In the genomic region with DNA sequence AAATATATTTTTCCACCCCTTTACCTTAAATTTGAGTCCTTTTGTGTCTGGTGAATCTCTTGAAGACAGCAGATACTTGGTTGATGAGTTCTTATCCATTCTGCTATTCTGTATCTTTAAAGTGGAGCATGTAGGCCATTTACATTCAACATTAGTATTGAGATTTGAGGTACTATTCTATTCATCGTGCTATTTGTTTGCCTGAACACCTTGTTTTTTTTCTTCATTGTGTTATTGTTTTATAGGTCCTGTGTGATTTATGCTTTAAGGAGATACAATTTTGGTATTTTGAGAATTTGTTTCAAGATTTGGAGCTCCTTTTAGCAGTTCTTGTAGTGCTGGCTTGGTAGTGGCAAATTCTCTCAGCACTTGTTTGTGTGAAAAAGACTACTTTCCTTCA, we compare ENCODE assay signal across 1 cellular context.
TF ChIP-seq lines count a peak whose summit lies in the region.

No MANE protein-coding gene starts in this region.

TF ChIP-seq in WTC11, 78 proteins besides CTCF, POLR2A, EP300 and RAD21 (continued from another document):
- TF ChIP-seq, protein P1, sequence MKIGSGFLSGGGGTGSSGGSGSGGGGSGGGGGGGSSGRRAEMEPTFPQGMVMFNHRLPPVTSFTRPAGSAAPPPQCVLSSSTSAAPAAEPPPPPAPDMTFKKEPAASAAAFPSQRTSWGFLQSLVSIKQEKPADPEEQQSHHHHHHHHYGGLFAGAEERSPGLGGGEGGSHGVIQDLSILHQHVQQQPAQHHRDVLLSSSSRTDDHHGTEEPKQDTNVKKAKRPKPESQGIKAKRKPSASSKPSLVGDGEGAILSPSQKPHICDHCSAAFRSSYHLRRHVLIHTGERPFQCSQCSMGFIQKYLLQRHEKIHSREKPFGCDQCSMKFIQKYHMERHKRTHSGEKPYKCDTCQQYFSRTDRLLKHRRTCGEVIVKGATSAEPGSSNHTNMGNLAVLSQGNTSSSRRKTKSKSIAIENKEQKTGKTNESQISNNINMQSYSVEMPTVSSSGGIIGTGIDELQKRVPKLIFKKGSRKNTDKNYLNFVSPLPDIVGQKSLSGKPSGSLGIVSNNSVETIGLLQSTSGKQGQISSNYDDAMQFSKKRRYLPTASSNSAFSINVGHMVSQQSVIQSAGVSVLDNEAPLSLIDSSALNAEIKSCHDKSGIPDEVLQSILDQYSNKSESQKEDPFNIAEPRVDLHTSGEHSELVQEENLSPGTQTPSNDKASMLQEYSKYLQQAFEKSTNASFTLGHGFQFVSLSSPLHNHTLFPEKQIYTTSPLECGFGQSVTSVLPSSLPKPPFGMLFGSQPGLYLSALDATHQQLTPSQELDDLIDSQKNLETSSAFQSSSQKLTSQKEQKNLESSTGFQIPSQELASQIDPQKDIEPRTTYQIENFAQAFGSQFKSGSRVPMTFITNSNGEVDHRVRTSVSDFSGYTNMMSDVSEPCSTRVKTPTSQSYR (CRISPR knock-in tag; IDR thresholded peaks at IDR 0.05), result no peak
- TF ChIP-seq TP53 (CRISPR knock-in tag; IDR thresholded peaks at IDR 0.05), result no peak
- TF ChIP-seq ATF1 (CRISPR knock-in tag; IDR thresholded peaks at IDR 0.05), result no peak
- no peak for TF ChIP-seq ZNF232 (CRISPR knock-in tag; IDR thresholded peaks at IDR 0.05)
- no peak for TF ChIP-seq NFYB (CRISPR knock-in tag; conservative IDR thresholded peaks at IDR 0.05; ENCODE audit: low read depth)
- no peak for TF ChIP-seq ETV6 (CRISPR knock-in tag; IDR thresholded peaks at IDR 0.05)
- TF ChIP-seq ELF4 (CRISPR knock-in tag; IDR thresholded peaks at IDR 0.05; ENCODE audit: low read depth), result no peak
- TF ChIP-seq MXD4 (CRISPR knock-in tag; IDR thresholded peaks at IDR 0.05; ENCODE audit: borderline replicate concordance), result no peak
- no peak for TF ChIP-seq ZNF263 (CRISPR knock-in tag; IDR thresholded peaks at IDR 0.05; ENCODE audit: low read depth)
- TF ChIP-seq, protein P2, sequence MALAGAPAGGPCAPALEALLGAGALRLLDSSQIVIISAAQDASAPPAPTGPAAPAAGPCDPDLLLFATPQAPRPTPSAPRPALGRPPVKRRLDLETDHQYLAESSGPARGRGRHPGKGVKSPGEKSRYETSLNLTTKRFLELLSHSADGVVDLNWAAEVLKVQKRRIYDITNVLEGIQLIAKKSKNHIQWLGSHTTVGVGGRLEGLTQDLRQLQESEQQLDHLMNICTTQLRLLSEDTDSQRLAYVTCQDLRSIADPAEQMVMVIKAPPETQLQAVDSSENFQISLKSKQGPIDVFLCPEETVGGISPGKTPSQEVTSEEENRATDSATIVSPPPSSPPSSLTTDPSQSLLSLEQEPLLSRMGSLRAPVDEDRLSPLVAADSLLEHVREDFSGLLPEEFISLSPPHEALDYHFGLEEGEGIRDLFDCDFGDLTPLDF (CRISPR knock-in tag; IDR thresholded peaks at IDR 0.05), result no peak
- TF ChIP-seq FOXP1 (CRISPR knock-in tag; IDR thresholded peaks at IDR 0.05; ENCODE audit: borderline replicate concordance), result no peak
- no peak for TF ChIP-seq EMX1 (CRISPR knock-in tag; IDR thresholded peaks at IDR 0.05)
